29 cellular contexts compared by ENCODE assay signal in genomic region chr5:55081541-55081940, GRCh38. TPM values are rescaled to one million over a fixed set of nuclear protein-coding genes. Genes with fewer than 3 reads are reported as not detected.
"Had no signal": no experiment of that assay in that cellular context is flagged by ENCODE, and none has a peak within 500 bp of the region (broad histone marks: within the 10 kb centered on the region; RNA-seq: fewer than 3 reads in every experiment).

No MANE protein-coding gene starts in this region.

- H3K36me3 ChIP-seq: esophagus muscularis mucosa, left lung, spleen, thoracic aorta, tibial nerve, upper lobe of left lung had no signal

- H3K9me3 ChIP-seq: psoas muscle, thoracic aorta had no signal

- DNase-seq: dorsolateral prefrontal cortex; effector CD4-positive, alpha-beta T cell; foreskin keratinocyte; head of caudate nucleus; kidney; left lung; mesendoderm; naive thymus-derived CD8-positive, alpha-beta T cell; nephron progenitor cell; nucleus accumbens; psoas muscle; right cardiac atrium; spleen; stimulated activated CD4-positive, alpha-beta T cell treated with anti-CD3 and anti-CD28 coated beads, Interleukin-4, amount 100 ng/mL, for 4 hours; stimulated activated naive B cell treated with anti-CD40 and anti-IgM and Interleukin-4, amounts not matched to agents 10 μg/mL and 1 μg/mL and 100 μg/mL, for 72 hours had no signal

- H3K4me1 ChIP-seq: esophagus muscularis mucosa, foreskin keratinocyte, left lung, psoas muscle, spleen, tibial nerve, upper lobe of left lung had no signal

- H3K27ac ChIP-seq: esophagus muscularis mucosa, foreskin keratinocyte, left lung, psoas muscle, skin epidermis, spleen, thoracic aorta, tibial nerve, upper lobe of left lung had no signal

- ATAC-seq: foreskin keratinocyte; left lung; naive thymus-derived CD8-positive, alpha-beta T cell; psoas muscle; right cardiac atrium; stimulated activated naive B cell treated with anti-CD40 and anti-IgM and Interleukin-4, amounts not matched to agents 10 μg/mL and 1 μg/mL and 100 μg/mL, for 72 hours had no signal

- H3K4me3 ChIP-seq: esophagus muscularis mucosa, left lung, psoas muscle, skin epidermis, spleen, thoracic aorta, tibial nerve, upper lobe of left lung had no signal

RNA-seq across cellular contexts. Expression of gene GZMA, which starts 20.9 kb away (rescaled TPM):
- total RNA-seq: cerebellum, endothelial cell of umbilical vein, epithelial cell of proximal tubule, fibroblast of lung, foreskin keratinocyte, glomerular endothelial cell, lung microvascular endothelial cell, myocyte, osteocyte, renal cortical epithelial cell had no signal

RNA-seq across cellular contexts. Expression of gene GZMK, which starts 57.5 kb away (rescaled TPM):
- total RNA-seq: cerebellum, endothelial cell of umbilical vein, epithelial cell of proximal tubule, fibroblast of lung, foreskin keratinocyte, glomerular endothelial cell, lung microvascular endothelial cell, myocyte, osteocyte, renal cortical epithelial cell had no signal
